In genomic region chr22:22578702-22579424, GRCh38 we compare ENCODE assay signal across 14 cellular contexts. TPM values are rescaled to one million over a fixed set of nuclear protein-coding genes. Genes with fewer than 3 reads are reported as not detected.
A peak's percentile ranks its signal among the peaks of the same experiment; 100 is the strongest.
DNase-seq lines count a peak whose midpoint lies in the region; ATAC-seq and TF ChIP-seq lines count a peak whose summit lies in the region.
"Had no signal": no experiment of that assay in that cellular context is flagged by ENCODE, and none has a peak within 500 bp of the region (broad histone marks: within the 10 kb centered on the region; RNA-seq: fewer than 3 reads in every experiment).

No MANE protein-coding gene starts in this region.

- no peak overlapping the region for H3K23ac ChIP-seq in mesenchymal stem cell (ENCODE audit: low read length in 2 of 2)

- H3K9me3 Mint-ChIP-seq in glutamatergic neuron (ENCODE audit: unreplicated experiment), result no peaks in the 10 kb centered on the region
- H3K9me3 Mint-ChIP-seq: neural crest cell had no signal

- H3K4me2 ChIP-seq in BLaER1 treated with 17β-estradiol and CSF1 and Interleukin-3, amounts not matched to agents 10 nM and 100 nM, result peak overlapping the region; percentile 58 to 89 (median 83)
- H3K4me2 ChIP-seq in mesenchymal stem cell (ENCODE audit: low read length, poor library complexity, severe bottlenecking), result no peak overlapping the region

- no peak overlapping the region for H2AK5ac ChIP-seq in mesenchymal stem cell (ENCODE audit: low read length, severe bottlenecking)

- no peak overlapping the region for H3K14ac ChIP-seq in mesenchymal stem cell (ENCODE audit: low read length in 2 of 2)

- H3K27ac ChIP-seq in BLaER1 treated with 17β-estradiol and CSF1 and Interleukin-3, amounts not matched to agents 10 nM and 100 nM, result peak overlapping the region in 8 of 11 experiments; percentile 41 to 75 (median 64); a peak in 13 of 22 replicates
- no peak overlapping the region for H3K27ac ChIP-seq in mesenchymal stem cell (ENCODE audit: low read length, poor library complexity, severe bottlenecking)
- H3K27ac ChIP-seq: ascending aorta, VCaP had no signal

- H3K79me1 ChIP-seq in mesenchymal stem cell (replicated peaks; ENCODE audit: low read length, poor library complexity, severe bottlenecking), result no peaks in the 10 kb centered on the region

- H3K27me3 ChIP-seq in BLaER1 treated with 17β-estradiol and CSF1 and Interleukin-3, amounts not matched to agents 10 nM and 100 nM, result no peaks in the 10 kb centered on the region
- H3K27me3 ChIP-seq in MG63 (peaks cover 13% of the 10 kb centered on the region), mesenchymal stem cell (ENCODE audit: control insufficient read depth in 1 of 2, insufficient read depth in 1 of 2, low read length in 2 of 2) (peaks cover 5 to 25% of the 10 kb centered on the region in 2 experiments)
- H3K27me3 ChIP-seq: ascending aorta had no signal

- no peak overlapping the region for H4K91ac ChIP-seq in mesenchymal stem cell (ENCODE audit: low read length)

- H3K4me1 Mint-ChIP-seq in glutamatergic neuron (ENCODE audit: low read depth, unreplicated experiment), result peaks cover 4% of the 10 kb centered on the region
- H3K4me1 Mint-ChIP-seq: neural crest cell had no signal

- no peak for ATAC-seq in GM18867 (IDR thresholded peaks at IDR 0.05; ENCODE audit: unreplicated experiment)
- ATAC-seq: Panc1 had no signal

- DNase-seq in MG63 (peak; percentile 34), cardiac fibroblast (ENCODE audit: low read depth in 2 of 2) (peak; percentile 46 to 84), mesenchymal stem cell (peak; percentile 14), glutamatergic neuron (no peak), foreskin melanocyte (no peak)
- DNase-seq in effector CD8-positive, alpha-beta T cell (lab: John Stamatoyannopoulos, UW), result no peak
- DNase-seq: islet precursor cell; stimulated activated CD8-positive, alpha-beta memory T cell treated with anti-CD3 and anti-CD28 coated beads, Interleukin-4, amount 100 ng/mL, for 48 hours had no signal

- peaks cover 14 to 41% (median 38%) of the 10 kb centered on the region in 10 experiments for H3K4me1 ChIP-seq in BLaER1 treated with 17β-estradiol and CSF1 and Interleukin-3, amounts not matched to agents 10 nM and 100 nM
- H3K4me1 ChIP-seq in mesenchymal stem cell (ENCODE audit: control insufficient read depth, insufficient read depth, low read depth, low read length), result peaks cover 5% of the 10 kb centered on the region
- H3K4me1 ChIP-seq: ascending aorta had no signal

- H2BK15ac ChIP-seq in mesenchymal stem cell (ENCODE audit: low read depth, poor library complexity, severe bottlenecking), result no peak overlapping the region

- no peak overlapping the region for H2BK12ac ChIP-seq in mesenchymal stem cell (ENCODE audit: low read length in 2 of 2)

- H2BK5ac ChIP-seq in mesenchymal stem cell (ENCODE audit: low read depth, low read length, poor library complexity, severe bottlenecking), result no peak overlapping the region

- peaks cover 8% of the 10 kb centered on the region for H3K27me3 Mint-ChIP-seq in glutamatergic neuron (ENCODE audit: unreplicated experiment)

- H3K36me3 Mint-ChIP-seq in glutamatergic neuron (ENCODE audit: unreplicated experiment), result no peaks in the 10 kb centered on the region

- 0 out of 20 replicates have a peak overlapping the region, but pooled peaks of 1 of the 10 experiments have one; percentile 26 for H3K4me3 ChIP-seq in BLaER1 treated with 17β-estradiol and CSF1 and Interleukin-3, amounts not matched to agents 10 nM and 100 nM
- H3K4me3 ChIP-seq in MG63 (no peak overlapping the region), cardiac fibroblast (replicated peaks in 1 of 2; ENCODE audit: low read depth in 2 of 2, low read length in 2 of 2) (no peak overlapping the region), mesenchymal stem cell (ENCODE audit: insufficient read depth in 1 of 2, low read depth in 1 of 2, low read length in 2 of 2) (peak overlapping the region in 1 of 2 experiments; percentile 38)
- H3K4me3 ChIP-seq: ascending aorta had no signal

- H3K9me3 ChIP-seq in BLaER1 treated with 17β-estradiol and CSF1 and Interleukin-3, amounts not matched to agents 10 nM and 100 nM (replicated peaks in 1 of 11), result no peaks in the 10 kb centered on the region
- H3K9me3 ChIP-seq in MG63, result no peaks in the 10 kb centered on the region
- no peaks in the 10 kb centered on the region for H3K9me3 ChIP-seq in mesenchymal stem cell (ENCODE audit: control insufficient read depth, low read length)
- H3K9me3 ChIP-seq: ascending aorta had no signal

- no peak overlapping the region for H3K4ac ChIP-seq in mesenchymal stem cell (ENCODE audit: low read depth in 1 of 2, low read length in 2 of 2)

- no peak overlapping the region for H2BK120ac ChIP-seq in mesenchymal stem cell (ENCODE audit: low read depth, low read length)

- no peak overlapping the region for H3K27ac Mint-ChIP-seq in glutamatergic neuron (ENCODE audit: unreplicated experiment)

- no peak overlapping the region for H3K4me3 Mint-ChIP-seq in glutamatergic neuron (ENCODE audit: unreplicated experiment)
- H3K4me3 Mint-ChIP-seq: neural crest cell had no signal

- no peak overlapping the region for H3K18ac ChIP-seq in mesenchymal stem cell (ENCODE audit: low read depth in 1 of 2, low read length in 2 of 2)

- H3K9ac ChIP-seq in BLaER1 treated with 17β-estradiol and CSF1 and Interleukin-3, amounts not matched to agents 10 nM and 100 nM, result peak overlapping the region in 5 of 11 experiments; percentile 22 to 65 (median 51); a peak in 6 of 22 replicates
- no peak overlapping the region for H3K9ac ChIP-seq in mesenchymal stem cell (ENCODE audit: low read length)

- H4K20me1 ChIP-seq in BLaER1 treated with 17β-estradiol and CSF1 and Interleukin-3, amounts not matched to agents 10 nM and 100 nM, result no peaks in the 10 kb centered on the region

- H3K36me3 ChIP-seq in BLaER1 treated with 17β-estradiol and CSF1 and Interleukin-3, amounts not matched to agents 10 nM and 100 nM, result no peaks in the 10 kb centered on the region
- H3K36me3 ChIP-seq in MG63 (no peaks in the 10 kb centered on the region), mesenchymal stem cell (ENCODE audit: control insufficient read depth in 1 of 2, insufficient read depth in 2 of 2, low read depth in 1 of 2, low read length in 2 of 2) (no peaks in the 10 kb centered on the region)
- H3K36me3 ChIP-seq: ascending aorta had no signal

- TF ChIP-seq CTCF in cardiac fibroblast (IDR thresholded peaks at IDR 0.05; ENCODE audit: low read depth, low read length) (no peak), glutamatergic neuron (IDR thresholded peaks at IDR 0.05; ENCODE audit: partially characterized antibody, unreplicated experiment) (no peak)

- H2AFZ ChIP-seq in mesenchymal stem cell (ENCODE audit: low read depth, low read length), result no peak overlapping the region

- WGBS in mesenchymal stem cell, result 61% methylated on average over 6 of the region's 10 CpGs

- no peak overlapping the region for H4K8ac ChIP-seq in mesenchymal stem cell (ENCODE audit: low read length)

RNA-seq across cellular contexts. Expression of gene PRAME, which starts 19.8 kb away (rescaled TPM):
- total RNA-seq in MG63 (2014; rRNA removed; shearing (Covaris generic); ENCODE audit: low replicate concordance), result 108 and 113 TPM in 2 replicates
- polyA plus RNA-seq in mesenchymal stem cell (2013, experiment 1 of 2), result not detected
- polyA plus RNA-seq in mesenchymal stem cell (2013, experiment 2 of 2), result not detected
- total RNA-seq in glutamatergic neuron (ENCODE audit: unreplicated experiment), result 1.9 TPM
- total RNA-seq: ascending aorta had no signal

RNA-seq across cellular contexts. Expression of gene ZNF280A, which starts 58.8 kb away (rescaled TPM):
- 1.1 and 1.9 TPM in 2 replicates for total RNA-seq in MG63 (2014; rRNA removed; shearing (Covaris generic); ENCODE audit: low replicate concordance)
- not detected for polyA plus RNA-seq in mesenchymal stem cell (2013, experiment 1 of 2)
- polyA plus RNA-seq in mesenchymal stem cell (2013, experiment 2 of 2), result not detected
- not detected for total RNA-seq in glutamatergic neuron (ENCODE audit: unreplicated experiment)
- total RNA-seq: ascending aorta, neural crest cell had no signal

Comparison
In these comparisons a context has a peak if more than half of its experiments do, and no peak if none do; other contexts are left out.
1. DNase-seq: peak in MG63 (single experiment), cardiac fibroblast (2 of 2) and mesenchymal stem cell (single experiment); none in glutamatergic neuron (single experiment), foreskin melanocyte (single experiment) and effector CD8-positive, alpha-beta T cell (single experiment).
2. RNA of gene PRAME, which starts 19.8 kb away (total RNA-seq): 108 to 113 TPM in MG63; 1.9 TPM in glutamatergic neuron (single experiment); every median in the first group is over 10 times any median in the second.